In genomic region chr17:75854881-75855309, GRCh38 we compare ENCODE assay signal across 6 cellular contexts. TPM values are rescaled to one million over a fixed set of nuclear protein-coding genes. Genes with fewer than 3 reads are reported as not detected.
DNase-seq lines count a peak whose midpoint lies in the region; ATAC-seq and TF ChIP-seq lines count a peak whose summit lies in the region.

No MANE protein-coding gene starts in this region.

- H3K9ac ChIP-seq in stomach smooth muscle (ENCODE audit: low read length in 2 of 2), result peak overlapping the region; percentile 94 to 99

- no peaks in the 10 kb centered on the region for H3K27me3 Mint-ChIP-seq in chondrocyte (ENCODE audit: low read depth)

- H3K4me3 ChIP-seq in LNCaP clone FGC (ENCODE audit: low read depth, low read length) (peak overlapping the region; percentile 97), fibroblast of the aortic adventitia (ENCODE audit: low read depth, low read length) (peak overlapping the region; percentile 78), stomach smooth muscle (ENCODE audit: low read length in 2 of 2) (peak overlapping the region; percentile 81 to 95)

- H3K4me1 ChIP-seq in stomach smooth muscle (ENCODE audit: control insufficient read depth, insufficient read depth, low read length), result peaks cover 44% of the 10 kb centered on the region

- peaks cover 6% of the 10 kb centered on the region for H3K36me3 Mint-ChIP-seq in chondrocyte (ENCODE audit: low read depth)

- no peak overlapping the region for H3K27ac Mint-ChIP-seq in chondrocyte (ENCODE audit: unreplicated experiment)

- no peaks in the 10 kb centered on the region for H3K9me3 ChIP-seq in stomach smooth muscle (ENCODE audit: control insufficient read depth in 2 of 2, low read length in 2 of 2)

- no peak for ATAC-seq in HG03432 (IDR thresholded peaks at IDR 0.05; ENCODE audit: unreplicated experiment)

- no peaks in the 10 kb centered on the region for H3K9me3 Mint-ChIP-seq in chondrocyte (ENCODE audit: low read depth)

- H3K27ac ChIP-seq in stomach smooth muscle (ENCODE audit: low read length), result peak overlapping the region; percentile 97

- DNase-seq in LNCaP clone FGC (ENCODE audit: low read depth) (no peak), fibroblast of the aortic adventitia (ENCODE audit: low read depth) (no peak), chondrocyte (ENCODE audit: low spot score) (no peak), pons (ENCODE audit: low spot score) (no peak)

- TF ChIP-seq CTCF in LNCaP clone FGC (IDR thresholded peaks at IDR 0.05; ENCODE audit: control insufficient read depth, extremely low read depth, insufficient read depth) (no peak), fibroblast of the aortic adventitia (IDR thresholded peaks at IDR 0.05; ENCODE audit: insufficient read depth, low read length) (no peak), chondrocyte (IDR thresholded peaks at IDR 0.05) (no peak)

- no peaks in the 10 kb centered on the region for H3K27me3 ChIP-seq in stomach smooth muscle (ENCODE audit: control insufficient read depth in 1 of 2, insufficient read depth in 2 of 2, low read length in 2 of 2)

- no peak overlapping the region for H3K4me3 Mint-ChIP-seq in chondrocyte (ENCODE audit: unreplicated experiment)

- H3K36me3 ChIP-seq in stomach smooth muscle (ENCODE audit: control insufficient read depth in 2 of 2, insufficient read depth in 2 of 2, low read length in 2 of 2), result peaks cover 9 to 13% of the 10 kb centered on the region in 2 donors

- H3K4me1 Mint-ChIP-seq in chondrocyte (ENCODE audit: low read depth), result peaks cover 31% of the 10 kb centered on the region

RNA-seq across cellular contexts. Expression of gene WBP2, which starts 0.2 kb away (rescaled TPM):
- 23.3 and 24.1 TPM in 2 replicates for total RNA-seq in fibroblast of the aortic adventitia (ENCODE audit: low replicate concordance)
- 45.0 to 62.5 TPM (median 56.5 TPM) in 3 replicates for total RNA-seq in chondrocyte

RNA-seq across cellular contexts. Expression of gene UNC13D, which starts 10.7 kb away (rescaled TPM):
- total RNA-seq in fibroblast of the aortic adventitia (ENCODE audit: low replicate concordance) (0.54 and 2.3 TPM in 2 replicates), chondrocyte (1.1 to 3.1 TPM (median 1.5 TPM) in 3 replicates)

RNA-seq across cellular contexts. Expression of gene TRIM47, which starts 23.5 kb away (rescaled TPM):
- total RNA-seq in fibroblast of the aortic adventitia (ENCODE audit: low replicate concordance) (14.9 and 20.9 TPM in 2 replicates), chondrocyte (33.9 to 50.6 TPM (median 46.3 TPM) in 3 replicates)

RNA-seq across cellular contexts. Expression of gene TRIM65, which starts 41.9 kb away (rescaled TPM):
- total RNA-seq in fibroblast of the aortic adventitia (ENCODE audit: low replicate concordance), result 7.7 and 11.4 TPM in 2 replicates
- 25.2 to 27.1 TPM (median 27.0 TPM) in 3 replicates for total RNA-seq in chondrocyte

RNA-seq across cellular contexts. Expression of gene MRPL38, which starts 49.8 kb away (rescaled TPM):
- total RNA-seq in fibroblast of the aortic adventitia (ENCODE audit: low replicate concordance), result 27.0 and 39.2 TPM in 2 replicates
- total RNA-seq in chondrocyte, result 47.4 to 53.3 TPM (median 49.8 TPM) in 3 replicates
